ENCODE assay signal across 25 cellular contexts in the genomic region with DNA sequence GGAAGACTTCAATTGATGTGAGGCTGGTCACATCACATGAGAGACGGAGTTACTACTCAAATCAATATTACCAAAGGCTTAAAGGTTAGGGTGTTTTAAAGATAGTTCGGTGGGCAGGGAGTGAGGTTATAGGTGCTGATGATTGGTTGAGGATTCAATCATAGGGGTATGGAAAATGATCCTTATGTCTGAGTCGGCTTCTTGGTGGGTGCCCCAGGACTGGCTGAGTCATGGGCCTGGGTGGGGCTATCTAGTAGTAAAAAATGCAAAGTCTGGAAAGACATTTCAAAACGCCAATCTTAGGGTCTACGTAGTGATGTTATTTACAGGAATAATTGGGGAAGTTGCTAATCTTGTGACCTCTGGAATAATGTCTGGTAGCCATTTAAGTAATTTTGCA.
"Had no signal": no experiment of that assay in that cellular context is flagged by ENCODE, and none has a peak within 500 bp of the region (broad histone marks: within the 10 kb centered on the region; RNA-seq: fewer than 3 reads in every experiment).

No MANE protein-coding gene starts in this region.

- DNase-seq: activated CD4-positive, alpha-beta memory T cell treated with anti-CD3 and anti-CD28 coated beads for 36 hours; activated CD4-positive, alpha-beta T cell treated with anti-CD3 and anti-CD28 coated beads, Interleukin-2, amount 10 ng/mL, durations not matched to agents 24 days and 14 days; activated gamma-delta T cell; activated naive CD4-positive, alpha-beta T cell treated with anti-CD3 and anti-CD28 coated beads for 36 hours; activated T-cell treated with anti-CD3 and anti-CD28 coated beads for 4 hours; activated T-cell treated with anti-CD3 and anti-CD28 coated beads, Interleukin-2, amount 50 U/mL, for 48 hours; brain microvascular endothelial cell; MG63; NCI-H1105; NCI-H1436; NCI-H187; NCI-H2081; NCI-H510A treated with DMSO at 0.1 percent for 48 hours; NK-92 treated with Interleukin-12 subunit alpha and Interleukin-12 subunit beta, amount 100 ng/mL, for 24 hours; OCI-M1; Peyer's patch; SHP77 treated with DMSO at 0.1 percent for 48 hours; T-cell; T-helper 2 cell; T1000 had no signal

- ATAC-seq: activated CD4-positive, CD25-positive, alpha-beta regulatory T cell treated with anti-CD3 and anti-CD28 coated beads, Interleukin-2, amount 50 U/mL, for 24 hours; activated T-helper 17 cell treated with anti-CD3 and anti-CD28 coated beads, Interleukin-2, amount 50 U/mL, for 72 hours; T-cell had no signal

- H3K36me3 ChIP-seq: brain microvascular endothelial cell, cardiac muscle cell, MG63, Peyer's patch had no signal

- H3K4me3 Mint-ChIP-seq: activated CD4-positive, alpha-beta memory T cell treated with anti-CD3 and anti-CD28 coated beads for 36 hours; activated CD4-positive, alpha-beta T cell treated with anti-CD3 and anti-CD28 coated beads, Interleukin-2, amount 10 ng/mL, durations not matched to agents 24 days and 14 days; activated naive CD4-positive, alpha-beta T cell treated with anti-CD3 and anti-CD28 coated beads for 36 hours; activated naive CD8-positive, alpha-beta T cell; activated T-helper 17 cell treated with anti-CD3 and anti-CD28 coated beads, Interleukin-2, amount 50 U/mL, for 72 hours; T-cell had no signal

- H3K4me1 ChIP-seq: Peyer's patch had no signal

- H3K4me1 Mint-ChIP-seq: activated CD4-positive, alpha-beta T cell treated with anti-CD3 and anti-CD28 coated beads, Interleukin-2, amount 10 ng/mL, durations not matched to agents 24 days and 14 days; activated T-helper 17 cell treated with anti-CD3 and anti-CD28 coated beads, Interleukin-2, amount 50 U/mL, for 72 hours; T-cell had no signal

- H3K4me3 ChIP-seq: cardiac muscle cell, MG63, Peyer's patch, SK-N-MC had no signal

- H3K27me3 ChIP-seq: brain microvascular endothelial cell, cardiac muscle cell, MG63, Peyer's patch had no signal

- H3K27ac ChIP-seq: brain microvascular endothelial cell, cardiac muscle cell, Peyer's patch, SK-N-MC had no signal

- H3K9me3 Mint-ChIP-seq: activated T-helper 17 cell treated with anti-CD3 and anti-CD28 coated beads, Interleukin-2, amount 50 U/mL, for 72 hours had no signal

- H3K27ac Mint-ChIP-seq: activated CD4-positive, alpha-beta memory T cell treated with anti-CD3 and anti-CD28 coated beads for 36 hours; activated CD4-positive, alpha-beta T cell treated with anti-CD3 and anti-CD28 coated beads, Interleukin-2, amount 10 ng/mL, durations not matched to agents 24 days and 14 days; activated naive CD4-positive, alpha-beta T cell treated with anti-CD3 and anti-CD28 coated beads for 36 hours; activated naive CD8-positive, alpha-beta T cell; activated T-helper 17 cell treated with anti-CD3 and anti-CD28 coated beads, Interleukin-2, amount 50 U/mL, for 72 hours; T-cell had no signal
